10 cellular contexts compared by ENCODE assay signal in genomic region chr6:36067374-36068011, GRCh38. TPM values are rescaled to one million over a fixed set of nuclear protein-coding genes. Genes with fewer than 3 reads are reported as not detected.
DNase-seq lines count a peak whose midpoint lies in the region; ATAC-seq, FAIRE-seq and TF ChIP-seq lines count a peak whose summit lies in the region.
"Had no signal": no experiment of that assay in that cellular context is flagged by ENCODE, and none has a peak within 500 bp of the region (broad histone marks: within the 10 kb centered on the region; RNA-seq: fewer than 3 reads in every experiment).

No MANE protein-coding gene starts in this region.

- H2AFZ ChIP-seq in GM23248, result no peak overlapping the region
- no peak overlapping the region for H2AFZ ChIP-seq in PC-9

- H3K9ac ChIP-seq in GM23248, result no peak overlapping the region

- H4K20me1 ChIP-seq in GM23248 (ENCODE audit: insufficient read depth) (peaks cover 20% of the 10 kb centered on the region), PC-9 (ENCODE audit: insufficient read depth) (peaks cover 30% of the 10 kb centered on the region)

- WGBS in GM23248 (ENCODE audit: low coverage in 1 of 2, low lambda C conversion rate in 2 of 2, missing lambda C conversion rate in 2 of 2), 2 experiments, result 57 to 62% methylated on average over 3 of the region's 3 CpGs
- WGBS in mesodermal cell (ENCODE audit: insufficient coverage in 2 of 2), 2 experiments, result 100% methylated on average over 1 of the region's 3 CpGs; no CpG with 5 or more reads in 1 of the 2 experiments

- CTCF ChIA-PET in PC-9 (lab: Charles Lee), result no interaction called here

- intact Hi-C loops in PC-9 (cut with micrococcal nuclease; ENCODE audit: unreplicated experiment), result no loop called here

- H3K4me2 ChIP-seq in GM23248 (ENCODE audit: unreplicated experiment), result no peak overlapping the region
- H3K4me2 ChIP-seq in PC-9, result no peak overlapping the region

- H3K27ac ChIP-seq in GM23248, result no peak overlapping the region
- H3K27ac ChIP-seq in mesodermal cell (ENCODE audit: low read depth, low read length, severe bottlenecking), result peak overlapping the region; percentile 51
- H3K27ac ChIP-seq in PC-9, result no peak overlapping the region

- BruUV-seq in PC-9 (replicated peaks; lab: Mats Ljungman, UMichigan), result no TSS peak

- in situ Hi-C loops in GM23248 (cut with MboI), result no loop called here

- no peak for FAIRE-seq in bronchial epithelial cell (lab: Jason Lieb, UNC)
- FAIRE-seq in urothelium cell line (lab: Jason Lieb, UNC), result no peak
- FAIRE-seq: D721Med had no signal

- POLR2A ChIA-PET in PC-9 (lab: Charles Lee; ENCODE audit: unreplicated experiment), result no interaction called here

- ATAC-seq in HG03571 (IDR thresholded peaks at IDR 0.05; ENCODE audit: unreplicated experiment), result no peak

- H3F3A ChIP-seq in GM23248 (ENCODE audit: insufficient read depth) (peaks cover 20% of the 10 kb centered on the region), PC-9 (ENCODE audit: insufficient read depth, low read depth) (peaks cover 9% of the 10 kb centered on the region; the same call in 1 of the 2 replicates)

- no peak for TF ChIP-seq CTCF in AG09309 (IDR thresholded peaks at IDR 0.05; ENCODE audit: control insufficient read depth, insufficient read depth, low read depth, low read length, missing control alignments)
- no peak for TF ChIP-seq CTCF in bronchial epithelial cell (IDR thresholded peaks at IDR 0.05; ENCODE audit: insufficient read depth, low read length, severe bottlenecking)
- TF ChIP-seq CTCF in PC-9 (conservative IDR thresholded peaks at IDR 0.05), result no peak

- no peaks in the 10 kb centered on the region for H3K36me3 ChIP-seq in GM23248 (ENCODE audit: low read depth)
- H3K36me3 ChIP-seq in bronchial epithelial cell (ENCODE audit: control insufficient read depth, insufficient read depth, low read length), result no peaks in the 10 kb centered on the region
- peaks cover 9% of the 10 kb centered on the region for H3K36me3 ChIP-seq in mesodermal cell (ENCODE audit: control insufficient read depth, insufficient read depth, low read length)
- no peaks in the 10 kb centered on the region for H3K36me3 ChIP-seq in PC-9 (ENCODE audit: low read depth)

- H3K79me2 ChIP-seq in GM23248 (ENCODE audit: insufficient read depth) (peaks cover 100% of the 10 kb centered on the region), PC-9 (ENCODE audit: low read depth) (peaks cover 97% of the 10 kb centered on the region)

- no peaks in the 10 kb centered on the region for H3K9me2 ChIP-seq in GM23248 (ENCODE audit: insufficient read depth)
- H3K9me2 ChIP-seq in PC-9 (ENCODE audit: insufficient read depth), result no peaks in the 10 kb centered on the region

- peak; percentile 43 for DNase-seq in AG09309 (ENCODE audit: low read depth)
- DNase-seq in GM23248, result peak; percentile 51
- DNase-seq in bronchial epithelial cell (ENCODE audit: low read depth), result peak; percentile 20
- DNase-seq in urothelium cell line (ENCODE audit: low spot score), result no peak
- no peak for DNase-seq in NCI-H1930 (lab: John Stamatoyannopoulos, UW)
- DNase-seq in PC-9, result no peak
- DNase-seq: NCI-H2171 had no signal

- no peak overlapping the region for H3K4me3 ChIP-seq in AG09309 (ENCODE audit: control insufficient read depth, low read depth, low read length)
- H3K4me3 ChIP-seq in GM23248, result no peak overlapping the region
- H3K4me3 ChIP-seq in bronchial epithelial cell (ENCODE audit: low read depth, low read length), result no peak overlapping the region
- H3K4me3 ChIP-seq in mesodermal cell (ENCODE audit: extremely low read depth, insufficient read depth, low read length, poor library complexity, severe bottlenecking), result no peak overlapping the region
- no peak overlapping the region for H3K4me3 ChIP-seq in PC-9

- no peaks in the 10 kb centered on the region for H3K27me3 ChIP-seq in GM23248 (replicated peaks; ENCODE audit: insufficient read depth)
- H3K27me3 ChIP-seq in bronchial epithelial cell (ENCODE audit: control insufficient read depth, insufficient read depth, low read length), result no peaks in the 10 kb centered on the region
- no peaks in the 10 kb centered on the region for H3K27me3 ChIP-seq in PC-9 (ENCODE audit: insufficient read depth, low read depth)

- H3K9me3 ChIP-seq in GM23248 (ENCODE audit: low read depth) (no peaks in the 10 kb centered on the region), mesodermal cell (ENCODE audit: control insufficient read depth, low read length) (no peaks in the 10 kb centered on the region), PC-9 (ENCODE audit: insufficient read depth, low read depth) (no peaks in the 10 kb centered on the region)

- H3K4me1 ChIP-seq in GM23248 (ENCODE audit: insufficient read depth) (peaks cover 28% of the 10 kb centered on the region), mesodermal cell (ENCODE audit: control insufficient read depth, insufficient read depth, low read length, poor library complexity, severe bottlenecking) (peaks cover 21% of the 10 kb centered on the region), PC-9 (replicated peaks; ENCODE audit: insufficient read depth) (peaks cover 22% of the 10 kb centered on the region)

RNA-seq across cellular contexts. Expression of gene MAPK14, which starts 39.9 kb away (rescaled TPM):
- total RNA-seq in GM23248 (2014; rRNA removed; shearing (Covaris generic)), result 45.0 and 75.2 TPM in 2 replicates
- polyA plus RNA-seq in GM23248 (2016; fragmentation: Nextera tagmentation; extraction: Ambion mirVana), result 26.8 and 27.0 TPM in 2 replicates
- total RNA-seq in bronchial epithelial cell, result 38.4 and 44.7 TPM in 2 replicates
- 43.1 TPM for polyA plus RNA-seq in mesodermal cell (2013, experiment 1 of 2)
- 43.0 TPM for polyA plus RNA-seq in mesodermal cell (2013, experiment 2 of 2)
- 60.4 and 70.7 TPM in 2 replicates for total RNA-seq in PC-9 (2021)

RNA-seq across cellular contexts. Expression of gene SLC26A8, which starts 43.1 kb away (rescaled TPM):
- total RNA-seq in GM23248 (2014; rRNA removed; shearing (Covaris generic)), result not detected in 2 replicates
- not detected in 2 replicates for polyA plus RNA-seq in GM23248 (2016; fragmentation: Nextera tagmentation; extraction: Ambion mirVana)
- total RNA-seq in bronchial epithelial cell (not detected in 2 replicates), PC-9 (2021) (not detected in 2 replicates)
- polyA plus RNA-seq in mesodermal cell (2013, experiment 1 of 2), result not detected
- polyA plus RNA-seq in mesodermal cell (2013, experiment 2 of 2), result not detected

Comparison
In these comparisons a context has a peak if more than half of its experiments do, and no peak if none do; other contexts are left out.
1. DNase-seq: peak in AG09309 (single experiment), GM23248 (single experiment) and bronchial epithelial cell (single experiment); none in urothelium cell line (single experiment), NCI-H1930 (0 of 2) and PC-9 (0 of 2).